14 cellular contexts compared by ENCODE assay signal in the genomic region with DNA sequence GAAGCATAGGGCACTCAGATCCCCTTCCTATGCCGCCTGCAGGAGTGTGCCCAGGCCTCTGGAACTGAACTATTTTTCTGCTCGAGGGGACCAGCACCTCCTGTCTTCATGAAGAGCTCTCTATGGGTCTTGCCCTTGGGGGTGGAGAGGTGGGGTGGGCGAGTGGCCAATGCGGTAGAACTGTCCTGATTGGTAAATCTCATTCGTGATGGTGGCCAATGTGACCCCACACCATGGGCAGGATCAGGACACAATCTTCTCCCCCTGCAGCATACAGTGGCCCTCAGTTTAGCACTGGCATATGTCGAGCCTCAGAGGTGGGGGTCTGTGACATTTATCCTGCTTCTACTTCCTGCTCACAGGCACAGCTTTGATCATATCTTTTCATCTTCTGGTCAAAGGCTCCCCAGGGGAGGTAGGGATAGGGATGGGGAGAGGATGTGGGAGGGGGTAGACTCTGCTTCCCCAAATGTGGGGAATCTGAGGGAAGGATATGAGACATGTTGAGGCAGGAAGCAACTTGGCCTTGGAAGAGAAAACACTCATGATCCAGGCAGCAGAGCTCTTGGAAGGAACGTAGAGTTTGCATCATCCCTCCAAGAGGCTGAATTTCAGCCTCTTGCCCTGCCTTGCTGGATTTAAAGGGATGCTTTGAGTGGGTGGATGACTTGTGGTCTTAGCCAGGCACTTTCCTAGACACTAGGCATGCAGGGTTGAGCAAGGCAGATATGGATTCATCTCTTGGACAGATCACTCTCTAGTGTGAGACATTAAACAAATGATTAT.
DNase-seq lines count a peak whose midpoint lies in the region; ATAC-seq and TF ChIP-seq lines count a peak whose summit lies in the region.
"Had no signal": no experiment of that assay in that cellular context is flagged by ENCODE, and none has a peak within 500 bp of the region (broad histone marks: within the 10 kb centered on the region; RNA-seq: fewer than 3 reads in every experiment).

No MANE protein-coding gene starts in this region.

- intact Hi-C loops in left ventricle myocardium inferior (cut with micrococcal nuclease) (no loop called here), spleen (cut with DNase I; ENCODE audit: low total_unique reads) (no loop called here)

- ATAC-seq in HG02970 (IDR thresholded peaks at IDR 0.05; ENCODE audit: low FRiP score, unreplicated experiment): no peak

- H3K4me1 ChIP-seq in left ventricle myocardium inferior: peaks cover 32% of the 10 kb centered on the region
- H3K4me1 ChIP-seq in spleen: no peaks in the 10 kb centered on the region

- TF ChIP-seq POLR2A in spleen (IDR thresholded peaks at IDR 0.05): no peak

- no peaks in the 10 kb centered on the region for H3K27me3 ChIP-seq in left ventricle myocardium inferior (ENCODE audit: low read depth)
- peaks cover 0 to 15% (median 0%) of the 10 kb centered on the region in 7 donors for H3K27me3 ChIP-seq in spleen (replicated peaks in 1 of 7)

- H3K36me3 ChIP-seq in left ventricle myocardium inferior: no peaks in the 10 kb centered on the region
- no peaks in the 10 kb centered on the region for H3K36me3 ChIP-seq in spleen

- H3K9me3 ChIP-seq in left ventricle myocardium inferior (replicated peaks) (no peaks in the 10 kb centered on the region), spleen (no peaks in the 10 kb centered on the region)

- no peak for TF ChIP-seq CTCF in HFF-Myc (IDR thresholded peaks at IDR 0.05; ENCODE audit: low read depth, low read length, missing control alignments)
- no peak for TF ChIP-seq CTCF in left ventricle myocardium inferior (IDR thresholded peaks at IDR 0.05; ENCODE audit: borderline replicate concordance)
- no peak for TF ChIP-seq CTCF in spleen (IDR thresholded peaks at IDR 0.05 in 8 of 11, conservative IDR thresholded peaks at IDR 0.05 in 3 of 11)

- 58 to 75% (median 63%) methylated on average over 7 of the region's 7 CpGs for WGBS in spleen, 5 donors

- peak; percentile 66 for DNase-seq in HFF-Myc (ENCODE audit: extremely low read depth, low read depth)
- DNase-seq in astrocyte of the hippocampus (ENCODE audit: low read depth, low spot score): peak; percentile 21
- no peak for DNase-seq in left ventricle myocardium inferior
- peak; percentile 18 for DNase-seq in spleen
- no peak for DNase-seq in NCI-H1048 (lab: John Stamatoyannopoulos, UW)
- DNase-seq in NCI-H1092 treated with DMSO at 0.1 percent for 48 hours (lab: John Stamatoyannopoulos, UW): no peak
- no peak for DNase-seq in COLO829 (ENCODE audit: low spot score)
- DNase-seq: activated CD4-positive, CD25-positive, alpha-beta regulatory T cell treated with anti-CD3 and anti-CD28 coated beads, Interleukin-2, amount 50 U/mL, for 72 hours; activated naive CD4-positive, alpha-beta T cell treated with anti-CD3 and anti-CD28 coated beads, Interleukin-2, amount 10 ng/mL, durations not matched to agents 7 days and 5 days; NCI-H1694; RPMI8226; stimulated activated naive CD4-positive, alpha-beta T cell had no signal

- H3K27ac ChIP-seq in left ventricle myocardium inferior (replicated peaks) (peak overlapping the region; percentile 66), spleen (no peak overlapping the region)
- H3K27ac ChIP-seq: HL-60 had no signal

- H3K4me3 ChIP-seq in HFF-Myc (replicated peaks; ENCODE audit: low read depth, low read length) (no peak overlapping the region), left ventricle myocardium inferior (no peak overlapping the region), spleen (no peak overlapping the region)

Comparison
In these comparisons a context has a peak if more than half of its experiments do, and no peak if none do; other contexts are left out.
1. DNase-seq: peak in HFF-Myc (single experiment), astrocyte of the hippocampus (single experiment) and spleen (single experiment); none in left ventricle myocardium inferior (single experiment), NCI-H1048 (single experiment), NCI-H1092 treated with DMSO at 0.1 percent for 48 hours (single experiment) and COLO829 (single experiment).